ENCODE assay signal across 25 cellular contexts in genomic region chr6:62612526-62612925, GRCh38.
"Had no signal": no experiment of that assay in that cellular context is flagged by ENCODE, and none has a peak within 500 bp of the region (broad histone marks: within the 10 kb centered on the region; RNA-seq: fewer than 3 reads in every experiment).

No MANE protein-coding gene starts in this region.

- H3K36me3 ChIP-seq: gastrocnemius medialis, heart left ventricle, neutrophil, pancreas, right lobe of liver, thoracic aorta, transverse colon, vagina had no signal

- H3K4me3 Mint-ChIP-seq: mesothelial cell of epicardium; naive B cell; natural killer cell treated with Interleukin-12 subunit alpha and Interleukin-12 subunit beta and Interleukin-15 and Interleukin-18, amount 100 ng/mL, for 72 hours; neural crest cell; stimulated activated naive B cell treated with anti-CD40 and anti-IgM and Interleukin-4, amounts not matched to agents 10 μg/mL and 1 μg/mL and 100 μg/mL, for 72 hours; stimulated activated naive CD8-positive, alpha-beta T cell treated with anti-CD3 and anti-CD28 coated beads, Interleukin-15, Interleukin-2, amounts not matched to agents 100 ng/mL and 50 ng/mL, for 24 hours had no signal

- H3K27me3 ChIP-seq: gastrocnemius medialis, heart left ventricle, hepatocyte, neutrophil, pancreas, right lobe of liver, transverse colon, vagina had no signal

- H3K4me3 ChIP-seq: dorsolateral prefrontal cortex, gastrocnemius medialis, heart left ventricle, hepatocyte, lung, mucosa of descending colon, pancreas, right lobe of liver, thoracic aorta, transverse colon, vagina had no signal

- H3K4me1 Mint-ChIP-seq: neural crest cell had no signal

- H3K4me1 ChIP-seq: gastrocnemius medialis, heart left ventricle, pancreas, right lobe of liver, transverse colon, vagina had no signal

- H3K27ac ChIP-seq: dorsolateral prefrontal cortex, gastrocnemius medialis, heart left ventricle, hepatocyte, neutrophil, pancreas, right lobe of liver, thoracic aorta, transverse colon, vagina had no signal

- H3K9me3 ChIP-seq: gastrocnemius medialis, mucosa of descending colon, neutrophil, pancreas, right lobe of liver, thoracic aorta, transverse colon, vagina had no signal

- H3K9me3 Mint-ChIP-seq: neural crest cell had no signal

- DNase-seq: dorsolateral prefrontal cortex; effector CD4-positive, alpha-beta T cell; gastrocnemius medialis; heart left ventricle; kidney; left ventricle myocardium superior; mesenchymal stem cell; mucosa of descending colon; naive B cell; pancreas; right lobe of liver; small intestine; stimulated activated CD4-positive, alpha-beta T cell treated with anti-CD3 and anti-CD28 coated beads, Interleukin-15, amount 100 ng/mL, for 24 hours; stimulated activated CD4-positive, alpha-beta T cell treated with anti-CD3 and anti-CD28 coated beads, Interleukin-2, amount 100 ng/mL, for 48 hours; stimulated activated naive B cell treated with anti-CD40 and anti-IgM and Interleukin-4, amounts not matched to agents 10 μg/mL and 1 μg/mL and 100 μg/mL, for 72 hours; transverse colon had no signal

- H3K36me3 Mint-ChIP-seq: mesothelial cell of epicardium had no signal

- H3K27me3 Mint-ChIP-seq: natural killer cell treated with Interleukin-12 subunit alpha and Interleukin-12 subunit beta and Interleukin-15 and Interleukin-18, amount 100 ng/mL, for 72 hours; stimulated activated naive CD8-positive, alpha-beta T cell treated with anti-CD3 and anti-CD28 coated beads, Interleukin-15, Interleukin-2, amounts not matched to agents 100 ng/mL and 50 ng/mL, for 24 hours had no signal

- ATAC-seq: gastrocnemius medialis; heart left ventricle; left ventricle myocardium superior; mucosa of descending colon; natural killer cell treated with Interleukin-12 subunit alpha and Interleukin-12 subunit beta and Interleukin-15 and Interleukin-18, amount 100 ng/mL, for 72 hours; pancreas; right lobe of liver; stimulated activated naive B cell treated with anti-CD40 and anti-IgM and Interleukin-4, amounts not matched to agents 10 μg/mL and 1 μg/mL and 100 μg/mL, for 72 hours had no signal
